Comparison of ENCODE assay signal across 8 cellular contexts in genomic region chr19:31338069-31338767, GRCh38. TPM values are rescaled to one million over a fixed set of nuclear protein-coding genes. Genes with fewer than 3 reads are reported as not detected.
DNase-seq lines count a peak whose midpoint lies in the region; ATAC-seq and TF ChIP-seq lines count a peak whose summit lies in the region.

No MANE protein-coding gene starts in this region.

- peak overlapping the region; percentile 57 for H3K4me3 Mint-ChIP-seq in progenitor cell of endocrine pancreas (ENCODE audit: low read depth)
- H3K4me3 Mint-ChIP-seq in activated CD4-positive, alpha-beta memory T cell treated with anti-CD3 and anti-CD28 coated beads for 36 hours: no peak overlapping the region

- no peaks in the 10 kb centered on the region for H3K27me3 Mint-ChIP-seq in progenitor cell of endocrine pancreas
- peaks cover 7% of the 10 kb centered on the region for H3K27me3 Mint-ChIP-seq in activated CD4-positive, alpha-beta memory T cell treated with anti-CD3 and anti-CD28 coated beads for 36 hours

- H3K27ac Mint-ChIP-seq in progenitor cell of endocrine pancreas: peak overlapping the region; percentile 96
- no peak overlapping the region for H3K27ac Mint-ChIP-seq in activated CD4-positive, alpha-beta memory T cell treated with anti-CD3 and anti-CD28 coated beads for 36 hours

- POLR2A ChIA-PET in activated CD4-positive, alpha-beta memory T cell treated with anti-CD3 and anti-CD28 coated beads for 36 hours (lab: Charles Lee): no interaction called here

- H3K36me3 Mint-ChIP-seq in progenitor cell of endocrine pancreas (ENCODE audit: insufficient read depth): no peaks in the 10 kb centered on the region
- no peaks in the 10 kb centered on the region for H3K36me3 Mint-ChIP-seq in activated CD4-positive, alpha-beta memory T cell treated with anti-CD3 and anti-CD28 coated beads for 36 hours

- peak; percentile 69 for TF ChIP-seq CTCF in progenitor cell of endocrine pancreas (IDR thresholded peaks at IDR 0.05; ENCODE audit: unreplicated experiment)

- no peaks in the 10 kb centered on the region for H3K9me3 Mint-ChIP-seq in progenitor cell of endocrine pancreas (ENCODE audit: low read depth)
- H3K9me3 Mint-ChIP-seq in activated CD4-positive, alpha-beta memory T cell treated with anti-CD3 and anti-CD28 coated beads for 36 hours: no peaks in the 10 kb centered on the region

- H3K4me1 Mint-ChIP-seq in progenitor cell of endocrine pancreas (ENCODE audit: low read depth): peaks cover 82% of the 10 kb centered on the region
- peaks cover 25% of the 10 kb centered on the region for H3K4me1 Mint-ChIP-seq in activated CD4-positive, alpha-beta memory T cell treated with anti-CD3 and anti-CD28 coated beads for 36 hours (ENCODE audit: low read depth)

- CTCF ChIA-PET in activated CD4-positive, alpha-beta memory T cell treated with anti-CD3 and anti-CD28 coated beads for 36 hours (lab: Charles Lee): interaction anchor here (0.6 to 1.4 kb wide), 3 partner anchors 8 to 553 kb away, joined by 3 to 4 read pairs (median 3); no protein-coding TSS in a partner anchor

- intact Hi-C loops in activated CD4-positive, alpha-beta memory T cell treated with anti-CD3 and anti-CD28 coated beads for 36 hours (cut with micrococcal nuclease): no loop called here

- DNase-seq in NCI-H526 (lab: John Stamatoyannopoulos, UW): peak; percentile 22 to 54
- no peak for DNase-seq in NCI-H526 treated with DMSO at 0.1 percent for 48 hours (lab: John Stamatoyannopoulos, UW)
- DNase-seq in glomerular visceral epithelial cell (ENCODE audit: extremely low spot score): peak; percentile 37
- DNase-seq in progenitor cell of endocrine pancreas (ENCODE audit: low spot score, unreplicated experiment): peak; percentile 43
- DNase-seq in activated CD4-positive, alpha-beta memory T cell treated with anti-CD3 and anti-CD28 coated beads for 36 hours: no peak
- DNase-seq in NCI-H1694 (lab: John Stamatoyannopoulos, UW): no peak

- peak; percentile 63 for ATAC-seq in SK-N-SH treated with all-trans-retinoic acid at 6 μM for 48 hours
- ATAC-seq in HG02884 (IDR thresholded peaks at IDR 0.05; ENCODE audit: unreplicated experiment): no peak

TF ChIP-seq in SK-N-SH treated with all-trans-retinoic acid at 6 μM for 48 hours, 23 proteins besides CTCF, POLR2A, EP300 and RAD21:
- TF ChIP-seq ZC3H10 (CRISPR knock-in tag; IDR thresholded peaks at IDR 0.05) (no peak), TCF4 (CRISPR knock-in tag; IDR thresholded peaks at IDR 0.05; ENCODE audit: borderline replicate concordance) (peak; percentile 27; the same call in 1 of the 2 replicates), TSHZ2 (CRISPR knock-in tag; IDR thresholded peaks at IDR 0.05) (peak; percentile 35; the same call in 1 of the 2 replicates)

RNA-seq across cellular contexts. Expression of gene TSHZ3, which starts 11.0 kb away (rescaled TPM):
- 15.0 and 15.5 TPM in 2 replicates for total RNA-seq in progenitor cell of endocrine pancreas
- total RNA-seq in activated CD4-positive, alpha-beta memory T cell treated with anti-CD3 and anti-CD28 coated beads for 36 hours: 1 to 10 TPM; 1.6 to 2.6 TPM

Comparison
In these comparisons a context has a peak if more than half of its experiments do, and no peak if none do; other contexts are left out.
1. DNase-seq: peak in NCI-H526 (2 of 2), glomerular visceral epithelial cell (single experiment) and progenitor cell of endocrine pancreas (single experiment); none in NCI-H526 treated with DMSO at 0.1 percent for 48 hours (single experiment), activated CD4-positive, alpha-beta memory T cell treated with anti-CD3 and anti-CD28 coated beads for 36 hours (single experiment) and NCI-H1694 (single experiment).